Comparison of ENCODE assay signal across 13 cellular contexts in genomic region chrX:65488496-65488895, GRCh38. TPM values are rescaled to one million over a fixed set of nuclear protein-coding genes. Genes with fewer than 3 reads are reported as not detected.
DNase-seq lines count a peak whose midpoint lies in the region; ATAC-seq lines count a peak whose summit lies in the region.
"Had no signal": no experiment of that assay in that cellular context is flagged by ENCODE, and none has a peak within 500 bp of the region (broad histone marks: within the 10 kb centered on the region; RNA-seq: fewer than 3 reads in every experiment).

No MANE protein-coding gene starts in this region.

- no peak overlapping the region for H2AFZ ChIP-seq in trophoblast cell (ENCODE audit: insufficient read depth, low read length, poor library complexity)

- no CpG with 5 or more reads among the region's 5 CpGs for WGBS in trophoblast cell (ENCODE audit: extremely low coverage, insufficient coverage, insufficient read length)

- H3K18ac ChIP-seq in trophoblast cell (ENCODE audit: low read length) = no peak overlapping the region

- H3K4me2 ChIP-seq in trophoblast cell (ENCODE audit: low read length) = no peak overlapping the region
- H3K4me2 ChIP-seq: BLaER1 treated with 17β-estradiol and CSF1 and Interleukin-3, amounts not matched to agents 10 nM and 100 nM had no signal

- H3K9me3 ChIP-seq in trophoblast cell (ENCODE audit: insufficient read depth, low read depth, low read length) = no peaks in the 10 kb centered on the region
- H3K9me3 ChIP-seq: BLaER1 treated with 17β-estradiol and CSF1 and Interleukin-3, amounts not matched to agents 10 nM and 100 nM had no signal

- no peaks in the 10 kb centered on the region for H3K27me3 ChIP-seq in trophoblast cell (ENCODE audit: insufficient read depth, low read length)

- H3K23ac ChIP-seq in trophoblast cell (ENCODE audit: low read length) = no peak overlapping the region

- H4K91ac ChIP-seq in trophoblast cell (ENCODE audit: low read depth, low read length) = no peak overlapping the region

- H3K27ac ChIP-seq in epithelial cell of prostate (no peak overlapping the region), trophoblast cell (ENCODE audit: low read depth, low read length) (no peak overlapping the region)
- H3K27ac ChIP-seq: BLaER1 treated with 17β-estradiol and CSF1 and Interleukin-3, amounts not matched to agents 10 nM and 100 nM had no signal

- DNase-seq in EL (peak; percentile 33), M059J (ENCODE audit: low read depth) (peak; percentile 58), epithelial cell of prostate (ENCODE audit: low read depth, low spot score) (peak; percentile 1), trophoblast cell (peak; percentile 64 to 88), iPS-NIHi7 (ENCODE audit: extremely low spot score) (no peak), NCI-H1436 (lab: John Stamatoyannopoulos, UW) (no peak)
- DNase-seq: DMS 273 treated with DMSO at 0.1 percent for 48 hours, NCI-H1105 treated with DMSO at 0.1 percent for 48 hours, NCI-H2029, NCI-H524 had no signal

- no peak overlapping the region for H4K12ac ChIP-seq in trophoblast cell (ENCODE audit: low read depth, low read length)

- no peak overlapping the region for H3K14ac ChIP-seq in trophoblast cell (ENCODE audit: low read length)

- peaks cover 4 to 6% of the 10 kb centered on the region in 2 experiments for H3K4me1 ChIP-seq in trophoblast cell (ENCODE audit: control insufficient read depth in 1 of 2, insufficient read depth in 2 of 2, low read length in 2 of 2)
- H3K4me1 ChIP-seq: BLaER1 treated with 17β-estradiol and CSF1 and Interleukin-3, amounts not matched to agents 10 nM and 100 nM had no signal

- no peaks in the 10 kb centered on the region for H3K36me3 ChIP-seq in trophoblast cell (ENCODE audit: control insufficient read depth in 1 of 2, insufficient read depth in 2 of 2, low read length in 2 of 2)
- H3K36me3 ChIP-seq: BLaER1 treated with 17β-estradiol and CSF1 and Interleukin-3, amounts not matched to agents 10 nM and 100 nM had no signal

- H2AK5ac ChIP-seq in trophoblast cell (ENCODE audit: low read length) = no peak overlapping the region

- no peak overlapping the region for H3K4ac ChIP-seq in trophoblast cell (ENCODE audit: low read depth, low read length)

- H3K9ac ChIP-seq in trophoblast cell (ENCODE audit: low read length) = no peak overlapping the region
- H3K9ac ChIP-seq: BLaER1 treated with 17β-estradiol and CSF1 and Interleukin-3, amounts not matched to agents 10 nM and 100 nM had no signal

- no peak overlapping the region for H4K8ac ChIP-seq in trophoblast cell (ENCODE audit: low read depth, low read length)

- H2BK12ac ChIP-seq in trophoblast cell (ENCODE audit: low read length) = no peak overlapping the region

- no peak overlapping the region for H2BK5ac ChIP-seq in trophoblast cell (ENCODE audit: low read depth, low read length, poor library complexity)

- H3K4me3 ChIP-seq in trophoblast cell (ENCODE audit: low read depth, low read length) = no peak overlapping the region
- H3K4me3 ChIP-seq: BLaER1 treated with 17β-estradiol and CSF1 and Interleukin-3, amounts not matched to agents 10 nM and 100 nM; GM12878 had no signal

- H3K79me1 ChIP-seq in trophoblast cell (ENCODE audit: low read length) = no peaks in the 10 kb centered on the region

- ATAC-seq in HG03457 (IDR thresholded peaks at IDR 0.05; ENCODE audit: unreplicated experiment) = no peak
- ATAC-seq: GM12878 had no signal

- H3K79me2 ChIP-seq in trophoblast cell (ENCODE audit: control insufficient read depth, insufficient read depth, low read length, poor library complexity) = no peaks in the 10 kb centered on the region

- no peak overlapping the region for H2BK120ac ChIP-seq in trophoblast cell (ENCODE audit: insufficient read depth, low read length, poor library complexity)

RNA-seq across cellular contexts. Expression of gene LAS1L, which starts 46.1 kb away (rescaled TPM):
- total RNA-seq in M059J (2014; rRNA removed; shearing (Covaris generic)) = 52.8 and 66.8 TPM in 2 replicates
- 16.8 and 17.1 TPM in 2 replicates for polyA plus RNA-seq in trophoblast cell (2013)

Comparison
In these comparisons a context has a peak if more than half of its experiments do, and no peak if none do; other contexts are left out.
1. DNase-seq: peak in EL (single experiment), M059J (single experiment), epithelial cell of prostate (single experiment) and trophoblast cell (2 of 2); none in iPS-NIHi7 (single experiment) and NCI-H1436 (single experiment).